13 cellular contexts compared by ENCODE assay signal in genomic region chr13:110421696-110422395, GRCh38.
DNase-seq lines count a peak whose midpoint lies in the region; ATAC-seq lines count a peak whose summit lies in the region.
"Had no signal": no experiment of that assay in that cellular context is flagged by ENCODE, and none has a peak within 500 bp of the region (broad histone marks: within the 10 kb centered on the region; RNA-seq: fewer than 3 reads in every experiment).

No MANE protein-coding gene starts in this region.

- H3K27me3 Mint-ChIP-seq in activated T-helper 17 cell treated with anti-CD3 and anti-CD28 coated beads, Interleukin-2, amount 50 U/mL, for 72 hours = peaks cover 60% of the 10 kb centered on the region

- no peak overlapping the region for H4K8ac ChIP-seq in mesenchymal stem cell (ENCODE audit: low read length)

- H3K4ac ChIP-seq in mesenchymal stem cell (ENCODE audit: low read depth in 1 of 2, low read length in 2 of 2) = no peak overlapping the region

- H3K9ac ChIP-seq in mesenchymal stem cell (ENCODE audit: low read length) = no peak overlapping the region

- no peak overlapping the region for H2BK120ac ChIP-seq in mesenchymal stem cell (ENCODE audit: low read depth, low read length)

- H3K4me1 ChIP-seq in mesenchymal stem cell (ENCODE audit: control insufficient read depth, insufficient read depth, low read depth, low read length) = peaks cover 35% of the 10 kb centered on the region
- H3K4me1 ChIP-seq in HAP-1 = no peaks in the 10 kb centered on the region

- H2BK5ac ChIP-seq in mesenchymal stem cell (ENCODE audit: low read depth, low read length, poor library complexity, severe bottlenecking) = no peak overlapping the region

- H2AFZ ChIP-seq in mesenchymal stem cell (ENCODE audit: low read depth, low read length) = no peak overlapping the region

- in situ Hi-C loops in HAP-1 (cut with MboI; ENCODE audit: low sequenced_read_pairs) = loop anchor here (25.0 kb wide), 1 partner anchor 1460 kb away; no protein-coding TSS in a partner anchor

- H3K4me3 ChIP-seq in mesenchymal stem cell (ENCODE audit: insufficient read depth in 1 of 2, low read depth in 1 of 2, low read length in 2 of 2) (no peak overlapping the region), HAP-1 (no peak overlapping the region)
- H3K4me3 ChIP-seq: lung, skin epidermis had no signal

- peak overlapping the region; percentile 96 for H2AK5ac ChIP-seq in mesenchymal stem cell (ENCODE audit: low read length, severe bottlenecking)

- H3K4me2 ChIP-seq in mesenchymal stem cell (ENCODE audit: low read length, poor library complexity, severe bottlenecking) = no peak overlapping the region

- peaks cover 16% of the 10 kb centered on the region for H3K4me1 Mint-ChIP-seq in activated T-helper 17 cell treated with anti-CD3 and anti-CD28 coated beads, Interleukin-2, amount 50 U/mL, for 72 hours

- peak overlapping the region in 1 of 2 experiments; percentile 74 for H2BK12ac ChIP-seq in mesenchymal stem cell (ENCODE audit: low read length in 2 of 2)

- no peak overlapping the region for H3K4me3 Mint-ChIP-seq in activated T-helper 17 cell treated with anti-CD3 and anti-CD28 coated beads, Interleukin-2, amount 50 U/mL, for 72 hours

- 28% methylated on average over 6 of the region's 11 CpGs for WGBS in mesenchymal stem cell

- peaks cover 7 to 16% of the 10 kb centered on the region in 2 experiments for H3K36me3 ChIP-seq in mesenchymal stem cell (ENCODE audit: control insufficient read depth in 1 of 2, insufficient read depth in 2 of 2, low read depth in 1 of 2, low read length in 2 of 2)
- no peaks in the 10 kb centered on the region for H3K36me3 ChIP-seq in HAP-1 (replicated peaks)

- no peaks in the 10 kb centered on the region for H3K36me3 Mint-ChIP-seq in activated T-helper 17 cell treated with anti-CD3 and anti-CD28 coated beads, Interleukin-2, amount 50 U/mL, for 72 hours (ENCODE audit: low read depth)

- no peak overlapping the region for H3K23ac ChIP-seq in mesenchymal stem cell (ENCODE audit: low read length in 2 of 2)

- H3K18ac ChIP-seq in mesenchymal stem cell (ENCODE audit: low read depth in 1 of 2, low read length in 2 of 2) = peak overlapping the region in 1 of 2 experiments; percentile 7

- peak overlapping the region; percentile 88 for H3K27ac ChIP-seq in mesenchymal stem cell (ENCODE audit: low read length, poor library complexity, severe bottlenecking)
- H3K27ac ChIP-seq: C4-2B had no signal

- no peak overlapping the region for H3K14ac ChIP-seq in mesenchymal stem cell (ENCODE audit: low read length in 2 of 2)

- H2BK15ac ChIP-seq in mesenchymal stem cell (ENCODE audit: low read depth, poor library complexity, severe bottlenecking) = no peak overlapping the region

- H3K9me3 ChIP-seq in mesenchymal stem cell (ENCODE audit: control insufficient read depth, low read length) (no peaks in the 10 kb centered on the region), HAP-1 (no peaks in the 10 kb centered on the region)

- peaks cover 9% of the 10 kb centered on the region for H3K79me1 ChIP-seq in mesenchymal stem cell (replicated peaks; ENCODE audit: low read length, poor library complexity, severe bottlenecking)

- no peaks in the 10 kb centered on the region for H3K9me3 Mint-ChIP-seq in activated T-helper 17 cell treated with anti-CD3 and anti-CD28 coated beads, Interleukin-2, amount 50 U/mL, for 72 hours

- peak; percentile 35 for DNase-seq in AG20443 (ENCODE audit: low spot score)
- peak; percentile 95 for DNase-seq in mesenchymal stem cell
- DNase-seq in HAP-1 (ENCODE audit: low spot score in 2 of 2) = no peak
- DNase-seq in NCI-H1930 (lab: John Stamatoyannopoulos, UW) = no peak
- DNase-seq in NCI-H2171 (lab: John Stamatoyannopoulos, UW) = no peak
- DNase-seq in HuH-7.5 (ENCODE audit: low spot score) = no peak
- DNase-seq: amygdala, NCI-H1436 had no signal

- H3K27me3 ChIP-seq in mesenchymal stem cell (ENCODE audit: control insufficient read depth in 1 of 2, insufficient read depth in 1 of 2, low read length in 2 of 2) (no peaks in the 10 kb centered on the region), HAP-1 (ENCODE audit: low read depth) (peaks cover 26% of the 10 kb centered on the region)

- no peak overlapping the region for H4K91ac ChIP-seq in mesenchymal stem cell (ENCODE audit: low read length)

- H3K27ac Mint-ChIP-seq in activated T-helper 17 cell treated with anti-CD3 and anti-CD28 coated beads, Interleukin-2, amount 50 U/mL, for 72 hours = no peak overlapping the region

- peak; percentile 45 for ATAC-seq in HG02885 (IDR thresholded peaks at IDR 0.05; ENCODE audit: poor library complexity, unreplicated experiment)
- ATAC-seq in activated T-helper 17 cell treated with anti-CD3 and anti-CD28 coated beads, Interleukin-2, amount 50 U/mL, for 72 hours (replicated peaks) = peak; percentile 69

Comparison
In these comparisons a context has a peak if more than half of its experiments do, and no peak if none do; other contexts are left out.
1. DNase-seq: peak in AG20443 (single experiment) and mesenchymal stem cell (single experiment); none in HAP-1 (0 of 2), NCI-H1930 (0 of 2), NCI-H2171 (single experiment) and HuH-7.5 (single experiment).